9 cellular contexts compared by ENCODE assay signal in the genomic region with DNA sequence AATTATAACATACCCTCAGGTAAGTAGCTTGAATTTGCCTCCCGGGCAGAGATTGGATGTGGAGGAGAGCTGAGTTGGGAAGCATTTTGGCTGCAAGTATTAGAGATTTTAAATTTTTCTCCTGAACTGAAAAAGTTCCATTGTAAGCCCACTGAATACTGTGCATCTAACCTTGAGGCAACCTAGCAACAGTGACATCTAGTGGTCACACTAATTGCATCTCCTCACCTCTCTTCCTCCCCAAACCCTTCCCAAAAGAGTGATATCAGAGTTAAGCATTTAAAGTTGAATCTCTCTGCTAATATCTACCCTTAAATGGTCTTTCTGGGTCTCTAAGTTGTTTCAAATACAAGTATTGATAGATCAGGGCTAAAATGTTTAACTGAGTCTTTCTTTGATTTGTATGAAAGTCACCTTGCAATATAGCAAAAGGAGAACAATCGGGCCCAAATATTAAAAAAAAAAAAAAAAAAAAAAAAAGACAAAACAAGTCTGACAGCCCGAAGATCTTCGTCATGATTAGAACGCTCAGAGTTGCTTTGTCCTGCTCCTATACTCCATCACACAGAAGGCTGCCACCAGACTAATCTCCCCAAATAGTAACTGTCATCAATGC. TPM values are rescaled to one million over a fixed set of nuclear protein-coding genes. Genes with fewer than 3 reads are reported as not detected.
DNase-seq lines count a peak whose midpoint lies in the region; ATAC-seq and TF ChIP-seq lines count a peak whose summit lies in the region.
"Had no signal": no experiment of that assay in that cellular context is flagged by ENCODE, and none has a peak within 500 bp of the region (broad histone marks: within the 10 kb centered on the region; RNA-seq: fewer than 3 reads in every experiment).

No MANE protein-coding gene starts in this region.

- CTCF ChIA-PET in OCI-LY7 (lab: Charles Lee; ENCODE audit: unreplicated experiment) = no interaction called here

- TF ChIP-seq CTCF in KMS-11 (conservative IDR thresholded peaks at IDR 0.05; ENCODE audit: low read depth, low read length) (peak; percentile 80), OCI-LY7 (conservative IDR thresholded peaks at IDR 0.05; ENCODE audit: low read length) (peak; percentile 88), coronary artery (IDR thresholded peaks at IDR 0.05) (peak; percentile 28), liver (IDR thresholded peaks at IDR 0.05; ENCODE audit: low read depth, low read length, missing input control) (peak; percentile 61)

- H3K9me2 ChIP-seq in OCI-LY7 (ENCODE audit: insufficient read depth, low read length) = no peaks in the 10 kb centered on the region

- BruUV-seq in OCI-LY7 (replicated peaks; lab: Mats Ljungman, UMichigan) = no TSS peak

- H3K27ac ChIP-seq in KMS-11 = no peak overlapping the region
- no peak overlapping the region for H3K27ac ChIP-seq in OCI-LY7 (ENCODE audit: low read depth, low read length, poor library complexity, severe bottlenecking)
- no peak overlapping the region for H3K27ac ChIP-seq in coronary artery
- H3K27ac ChIP-seq in liver (ENCODE audit: low read depth in 1 of 2, low read length in 2 of 2) = no peak overlapping the region
- no peak overlapping the region for H3K27ac ChIP-seq in aorta (ENCODE audit: low read depth in 1 of 2, low read length in 2 of 2)
- H3K27ac ChIP-seq: BLaER1 had no signal

- intact Hi-C loops in OCI-LY7 (cut with micrococcal nuclease; ENCODE audit: unreplicated experiment) = loop anchor here (5.0 kb wide), 1 partner anchor 1148 kb away; no protein-coding TSS in a partner anchor
- intact Hi-C loops in aorta (cut with DNase I) = loop anchor here (5.0 kb wide), 1 partner anchor 1148 kb away; no protein-coding TSS in a partner anchor

- 33% methylated on average over 5 of the region's 5 CpGs for WGBS in liver
- 49 to 53% methylated on average over 5 of the region's 5 CpGs for WGBS in aorta, 2 donors

- H2AFZ ChIP-seq in KMS-11 (ENCODE audit: low read depth) (no peak overlapping the region), OCI-LY7 (ENCODE audit: low read length) (no peak overlapping the region)

- POLR2A ChIA-PET in OCI-LY7 (lab: Charles Lee) = interaction anchor here (0.7 kb wide), 1 partner anchor 1021 kb away, joined by 3 read pairs; no protein-coding TSS in a partner anchor

- H3K9ac ChIP-seq in KMS-11 = no peak overlapping the region
- no peak overlapping the region for H3K9ac ChIP-seq in liver (ENCODE audit: low read depth in 1 of 2, low read length in 2 of 2)
- H3K9ac ChIP-seq: BLaER1 had no signal

- H3K4me2 ChIP-seq in KMS-11 (no peak overlapping the region), OCI-LY7 (ENCODE audit: low read length) (no peak overlapping the region)
- H3K4me2 ChIP-seq: BLaER1 had no signal

- H3K79me2 ChIP-seq in KMS-11 (ENCODE audit: insufficient read depth, low read depth) (no peaks in the 10 kb centered on the region), OCI-LY7 (ENCODE audit: insufficient read depth, low read depth, low read length) (no peaks in the 10 kb centered on the region)

- TF ChIP-seq RAD21 in liver (IDR thresholded peaks at IDR 0.05) = peak; percentile 73 to 80

- H3K9me3 ChIP-seq in OCI-LY7 (ENCODE audit: low read length) (no peaks in the 10 kb centered on the region), liver (ENCODE audit: control insufficient read depth in 4 of 4, low read length in 3 of 4) (no peaks in the 10 kb centered on the region), aorta (ENCODE audit: control insufficient read depth, low read length) (no peaks in the 10 kb centered on the region)
- H3K9me3 ChIP-seq: BLaER1 had no signal

- ATAC-seq in GM21528 (IDR thresholded peaks at IDR 0.05; ENCODE audit: low FRiP score, unreplicated experiment) (peak; percentile 82), aorta (ENCODE audit: low FRiP score) (peak; percentile 77)

- H4K20me1 ChIP-seq in KMS-11 (ENCODE audit: insufficient read depth) (no peaks in the 10 kb centered on the region), OCI-LY7 (ENCODE audit: insufficient read depth, low read length) (no peaks in the 10 kb centered on the region)
- H4K20me1 ChIP-seq: BLaER1 had no signal

- H3K27me3 ChIP-seq in KMS-11 (ENCODE audit: insufficient read depth, low read depth) (no peaks in the 10 kb centered on the region), liver (ENCODE audit: control insufficient read depth in 4 of 4, insufficient read depth in 4 of 4, low read length in 3 of 4) (no peaks in the 10 kb centered on the region), aorta (ENCODE audit: control insufficient read depth in 1 of 2, insufficient read depth in 2 of 2, low read length in 1 of 2) (no peaks in the 10 kb centered on the region)
- H3K27me3 ChIP-seq: BLaER1 had no signal

- no peaks in the 10 kb centered on the region for H3K4me1 ChIP-seq in KMS-11 (ENCODE audit: low read depth, poor library complexity, severe bottlenecking)
- H3K4me1 ChIP-seq in OCI-LY7 (ENCODE audit: insufficient read depth, low read length, poor library complexity, severe bottlenecking) = no peaks in the 10 kb centered on the region
- H3K4me1 ChIP-seq in liver (ENCODE audit: control insufficient read depth in 4 of 4, insufficient read depth in 4 of 4, low read length in 3 of 4) = no peaks in the 10 kb centered on the region
- no peaks in the 10 kb centered on the region for H3K4me1 ChIP-seq in aorta (ENCODE audit: control insufficient read depth in 1 of 2, insufficient read depth in 2 of 2, low read length in 2 of 2)
- H3K4me1 ChIP-seq: BLaER1 had no signal

- H3K36me3 ChIP-seq in KMS-11 (ENCODE audit: insufficient read depth) (no peaks in the 10 kb centered on the region), OCI-LY7 (ENCODE audit: insufficient read depth, low read length) (no peaks in the 10 kb centered on the region), liver (ENCODE audit: control insufficient read depth in 4 of 4, insufficient read depth in 3 of 4, low read depth in 1 of 4, low read length in 3 of 4) (no peaks in the 10 kb centered on the region), aorta (ENCODE audit: control insufficient read depth in 1 of 2, insufficient read depth in 2 of 2, low read length in 1 of 2) (no peaks in the 10 kb centered on the region)
- H3K36me3 ChIP-seq: BLaER1 had no signal

- DNase-seq in SIG-M5 treated with dmso at 0.1 percent for 504 hours (lab: John Stamatoyannopoulos, UW; ENCODE audit: unreplicated experiment) (peak; percentile 51), SIG-M5 (lab: John Stamatoyannopoulos, UW) (no peak), OCI-LY7 (ENCODE audit: low spot score) (peak; percentile 55), coronary artery (ENCODE audit: low spot score) (no peak), aorta (no peak)

- H3K4me3 ChIP-seq in KMS-11 (IDR thresholded peaks at IDR 0.05; ENCODE audit: insufficient read depth, low read depth, low read length) (no peak overlapping the region), OCI-LY7 (ENCODE audit: low read depth, low read length, poor library complexity, severe bottlenecking) (no peak overlapping the region), coronary artery (no peak overlapping the region), liver (ENCODE audit: low read depth in 1 of 3, low read length in 3 of 3) (no peak overlapping the region), aorta (ENCODE audit: low read length in 2 of 2) (no peak overlapping the region)
- H3K4me3 ChIP-seq: BLaER1 had no signal

TF ChIP-seq in liver, 16 proteins besides CTCF, POLR2A, EP300 and RAD21 (continues in another document):
- no peak for TF ChIP-seq HNF4G (IDR thresholded peaks at IDR 0.05)
- TF ChIP-seq NR2F2 (IDR thresholded peaks at IDR 0.05) = no peak
- no peak for TF ChIP-seq FOXA2 (IDR thresholded peaks at IDR 0.05)
- no peak for TF ChIP-seq SP1 (IDR thresholded peaks at IDR 0.05)
- TF ChIP-seq, protein P1, sequence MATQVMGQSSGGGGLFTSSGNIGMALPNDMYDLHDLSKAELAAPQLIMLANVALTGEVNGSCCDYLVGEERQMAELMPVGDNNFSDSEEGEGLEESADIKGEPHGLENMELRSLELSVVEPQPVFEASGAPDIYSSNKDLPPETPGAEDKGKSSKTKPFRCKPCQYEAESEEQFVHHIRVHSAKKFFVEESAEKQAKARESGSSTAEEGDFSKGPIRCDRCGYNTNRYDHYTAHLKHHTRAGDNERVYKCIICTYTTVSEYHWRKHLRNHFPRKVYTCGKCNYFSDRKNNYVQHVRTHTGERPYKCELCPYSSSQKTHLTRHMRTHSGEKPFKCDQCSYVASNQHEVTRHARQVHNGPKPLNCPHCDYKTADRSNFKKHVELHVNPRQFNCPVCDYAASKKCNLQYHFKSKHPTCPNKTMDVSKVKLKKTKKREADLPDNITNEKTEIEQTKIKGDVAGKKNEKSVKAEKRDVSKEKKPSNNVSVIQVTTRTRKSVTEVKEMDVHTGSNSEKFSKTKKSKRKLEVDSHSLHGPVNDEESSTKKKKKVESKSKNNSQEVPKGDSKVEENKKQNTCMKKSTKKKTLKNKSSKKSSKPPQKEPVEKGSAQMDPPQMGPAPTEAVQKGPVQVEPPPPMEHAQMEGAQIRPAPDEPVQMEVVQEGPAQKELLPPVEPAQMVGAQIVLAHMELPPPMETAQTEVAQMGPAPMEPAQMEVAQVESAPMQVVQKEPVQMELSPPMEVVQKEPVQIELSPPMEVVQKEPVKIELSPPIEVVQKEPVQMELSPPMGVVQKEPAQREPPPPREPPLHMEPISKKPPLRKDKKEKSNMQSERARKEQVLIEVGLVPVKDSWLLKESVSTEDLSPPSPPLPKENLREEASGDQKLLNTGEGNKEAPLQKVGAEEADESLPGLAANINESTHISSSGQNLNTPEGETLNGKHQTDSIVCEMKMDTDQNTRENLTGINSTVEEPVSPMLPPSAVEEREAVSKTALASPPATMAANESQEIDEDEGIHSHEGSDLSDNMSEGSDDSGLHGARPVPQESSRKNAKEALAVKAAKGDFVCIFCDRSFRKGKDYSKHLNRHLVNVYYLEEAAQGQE (IDR thresholded peaks at IDR 0.05) = no peak
- no peak for TF ChIP-seq TAF1 (conservative IDR thresholded peaks at IDR 0.05)
- TF ChIP-seq FOXA1 (IDR thresholded peaks at IDR 0.05) = no peak
- TF ChIP-seq EGR1 (IDR thresholded peaks at IDR 0.05; ENCODE audit: low read depth in 2 of 2) = no peak
- no peak for TF ChIP-seq JUND (IDR thresholded peaks at IDR 0.05)

RNA-seq across cellular contexts. Expression of a gene that starts 40.4 kb away (rescaled TPM):
- total RNA-seq in OCI-LY7 (2014; rRNA removed; shearing (Covaris generic)) = not detected in 2 replicates
- total RNA-seq in OCI-LY7 (2022) (not detected in 2 replicates), liver (not detected), aorta (1 to 10 TPM; 1.1 to 1.4 TPM)
- polyA plus RNA-seq in liver (not detected), aorta (not detected)

RNA-seq across cellular contexts. Expression of a gene that starts 52.4 kb away (rescaled TPM):
- total RNA-seq in OCI-LY7 (2014; rRNA removed; shearing (Covaris generic)) = 9.9 and 27.9 TPM in 2 replicates
- total RNA-seq in OCI-LY7 (2022) = 30.6 and 39.1 TPM in 2 replicates
- 1 to 10 TPM; 8.6 to 9.9 TPM for total RNA-seq in liver
- 10 to 100 TPM; 11.0 to 34.1 TPM for polyA plus RNA-seq in liver
- 1 to 10 TPM; 6.5 to 7.8 TPM for total RNA-seq in aorta
- polyA plus RNA-seq in aorta = 10 to 100 TPM in 1 of 2 donors, 1 to 10 TPM in 1; 8.2 to 11.1 TPM

RNA-seq across cellular contexts. Expression of a gene that starts 59.7 kb away (rescaled TPM):
- total RNA-seq in OCI-LY7 (2014; rRNA removed; shearing (Covaris generic)) = not detected in 2 replicates
- total RNA-seq in OCI-LY7 (2022) (not detected in 2 replicates), liver (not detected), aorta (under 1 TPM; 0.19 to 0.27 TPM)
- polyA plus RNA-seq in liver (not detected), aorta (under 1 TPM in 1 of 2 donors, not detected in 1; 0.13 TPM)

Comparison
In these comparisons a context has a peak if more than half of its experiments do, and no peak if none do; other contexts are left out.
1. DNase-seq: peak in SIG-M5 treated with dmso at 0.1 percent for 504 hours (single experiment) and OCI-LY7 (single experiment); none in SIG-M5 (single experiment), coronary artery (single experiment) and aorta (0 of 2).
2. CTCF ChIP-seq: peak in every context shown above with its lines; median percentile 88 in OCI-LY7; 80 in KMS-11; 61 in liver; 28 in coronary artery.